24 cellular contexts compared by ENCODE assay signal in genomic region chrX:30990361-30990760, GRCh38.
"Had no signal": no experiment of that assay in that cellular context is flagged by ENCODE, and none has a peak within 500 bp of the region (broad histone marks: within the 10 kb centered on the region; RNA-seq: fewer than 3 reads in every experiment).

No MANE protein-coding gene starts in this region.

- H3K4me2 ChIP-seq: hepatocyte had no signal

- FAIRE-seq: islet of Langerhans, small intestine, urothelium cell line had no signal

- H3K9me3 ChIP-seq: gastroesophageal sphincter, heart left ventricle, lower lobe of right lung, ovary, right lobe of liver, thoracic aorta, tibial nerve had no signal

- H3K4me1 ChIP-seq: gastroesophageal sphincter, lower lobe of right lung, tibial nerve, upper lobe of left lung had no signal

- H3K79me2 ChIP-seq: hepatocyte had no signal

- H3K27me3 ChIP-seq: gastroesophageal sphincter, heart left ventricle, hepatocyte, ovary, right lobe of liver, upper lobe of left lung had no signal

- DNase-seq: dorsolateral prefrontal cortex; effector CD4-positive, alpha-beta T cell; foreskin fibroblast; heart left ventricle; kidney glomerular epithelial cell; left ventricle myocardium superior; lower lobe of right lung; natural killer cell; occipital lobe; ovary; right lobe of liver; small intestine; stimulated activated CD4-positive, alpha-beta T cell treated with anti-CD3 and anti-CD28 coated beads, Interleukin-15, amount 100 ng/mL, for 24 hours; stimulated activated CD4-positive, alpha-beta T cell treated with anti-CD3 and anti-CD28 coated beads, Interleukin-2, amount 100 ng/mL, for 48 hours; stimulated activated naive B cell treated with anti-CD40 and anti-IgM and Interleukin-4, amounts not matched to agents 10 μg/mL and 1 μg/mL and 100 μg/mL, for 72 hours; upper lobe of left lung had no signal

- H3K27ac ChIP-seq: dorsolateral prefrontal cortex, epithelial cell of prostate, gastroesophageal sphincter, heart left ventricle, hepatocyte, lower lobe of right lung, ovary, right lobe of liver, thoracic aorta, tibial nerve, upper lobe of left lung had no signal

- H3K36me3 ChIP-seq: gastroesophageal sphincter, heart left ventricle, lower lobe of right lung, ovary, right lobe of liver, thoracic aorta, tibial nerve, upper lobe of left lung had no signal

- ATAC-seq: esophagus mucosa; gastroesophageal sphincter; heart left ventricle; left ventricle myocardium superior; lower lobe of right lung; natural killer cell; right lobe of liver; stimulated activated naive B cell treated with anti-CD40 and anti-IgM and Interleukin-4, amounts not matched to agents 10 μg/mL and 1 μg/mL and 100 μg/mL, for 72 hours had no signal

- H3K4me3 ChIP-seq: dorsolateral prefrontal cortex, gastroesophageal sphincter, heart left ventricle, hepatocyte, lower lobe of right lung, ovary, right lobe of liver, thoracic aorta, tibial nerve, upper lobe of left lung had no signal

- H2AFZ ChIP-seq: hepatocyte had no signal
